29 cellular contexts compared by ENCODE assay signal in genomic region chr1:96886474-96886873, GRCh38.
"Had no signal": no experiment of that assay in that cellular context is flagged by ENCODE, and none has a peak within 500 bp of the region (broad histone marks: within the 10 kb centered on the region; RNA-seq: fewer than 3 reads in every experiment).

No MANE protein-coding gene starts in this region.

- FAIRE-seq: bronchial epithelial cell, TTC549 had no signal

- DNase-seq: activated B cell treated with CpG ODN at 0.5 μM for 24 hours; activated CD4-positive, alpha-beta memory T cell treated with anti-CD3 and anti-CD28 coated beads, Interleukin-2, amount 10 ng/mL, durations not matched to agents 7 days and 5 days; activated CD4-positive, alpha-beta T cell treated with anti-CD3 and anti-CD28 coated beads for 4 hours; activated CD4-positive, alpha-beta T cell treated with anti-CD3 and anti-CD28 coated beads, Interleukin-2, amount 10 ng/mL, durations not matched to agents 7 days and 5 days; activated CD4-positive, alpha-beta T cell treated with anti-CD3 and anti-CD28 coated beads, Interleukin-2, amount 50 U/mL, for 48 hours; activated CD4-positive, CD25-positive, alpha-beta regulatory T cell treated with anti-CD3 and anti-CD28 coated beads, Interleukin-2, amount 50 U/mL, for 72 hours; activated CD8-positive, alpha-beta memory T cell treated with anti-CD3 and anti-CD28 coated beads for 24 hours; activated CD8-positive, alpha-beta memory T cell treated with anti-CD3 and anti-CD28 coated beads, Interleukin-2, amount 10 ng/mL, durations not matched to agents 7 days and 5 days; activated CD8-positive, alpha-beta memory T cell treated with anti-CD3 and anti-CD28 coated beads, Interleukin-2, amount 50 U/mL, for 48 hours; activated CD8-positive, alpha-beta T cell treated with anti-CD3 and anti-CD28 coated beads, Interleukin-2, amount 10 ng/mL, durations not matched to agents 7 days and 5 days; activated effector memory CD4-positive, alpha-beta T cell treated with Interleukin-2 at 50 U/mL for 16 hours; activated gamma-delta T cell; activated naive CD4-positive, alpha-beta T cell treated with anti-CD3 and anti-CD28 coated beads, Interleukin-2, amount 10 ng/mL, durations not matched to agents 7 days and 5 days; activated naive CD4-positive, alpha-beta T cell treated with Interleukin-2 at 50 U/mL for 16 hours; activated naive CD8-positive, alpha-beta T cell treated with anti-CD3 and anti-CD28 coated beads, Interleukin-2, amount 10 ng/mL, durations not matched to agents 7 days and 5 days; activated naive CD8-positive, alpha-beta T cell treated with anti-CD3 and anti-CD28 coated beads, Interleukin-2, amount 50 U/mL, for 24 hours; activated T-cell treated with anti-CD3 and anti-CD28 coated beads, Interleukin-2, amount 50 U/mL, for 24 hours; activated T-cell treated with anti-CD3 and anti-CD28 coated beads, Interleukin-2, amount 50 U/mL, for 48 hours; amygdala; anterior cingulate cortex; caudate nucleus; cerebellar nuclear complex; T-helper 2 cell; T-helper 9 cell had no signal

- H3K27ac ChIP-seq: ascending aorta, cardiac muscle cell, VCaP had no signal

- H3K4me1 ChIP-seq: ascending aorta had no signal

- H3K4me3 ChIP-seq: ascending aorta, cardiac muscle cell had no signal

- H3K36me3 ChIP-seq: ascending aorta, cardiac muscle cell had no signal

- H3K27me3 ChIP-seq: ascending aorta, cardiac muscle cell had no signal

- ATAC-seq: activated CD8-positive, alpha-beta memory T cell treated with anti-CD3 and anti-CD28 coated beads, Interleukin-2, amount 10 ng/mL, durations not matched to agents 7 days and 5 days; activated CD8-positive, alpha-beta T cell treated with anti-CD3 and anti-CD28 coated beads, Interleukin-2, amount 10 ng/mL, durations not matched to agents 7 days and 5 days; activated naive CD8-positive, alpha-beta T cell treated with anti-CD3 and anti-CD28 coated beads, Interleukin-2, amount 50 U/mL, for 24 hours had no signal
